ENCODE assay signal across 30 cellular contexts in the genomic region with DNA sequence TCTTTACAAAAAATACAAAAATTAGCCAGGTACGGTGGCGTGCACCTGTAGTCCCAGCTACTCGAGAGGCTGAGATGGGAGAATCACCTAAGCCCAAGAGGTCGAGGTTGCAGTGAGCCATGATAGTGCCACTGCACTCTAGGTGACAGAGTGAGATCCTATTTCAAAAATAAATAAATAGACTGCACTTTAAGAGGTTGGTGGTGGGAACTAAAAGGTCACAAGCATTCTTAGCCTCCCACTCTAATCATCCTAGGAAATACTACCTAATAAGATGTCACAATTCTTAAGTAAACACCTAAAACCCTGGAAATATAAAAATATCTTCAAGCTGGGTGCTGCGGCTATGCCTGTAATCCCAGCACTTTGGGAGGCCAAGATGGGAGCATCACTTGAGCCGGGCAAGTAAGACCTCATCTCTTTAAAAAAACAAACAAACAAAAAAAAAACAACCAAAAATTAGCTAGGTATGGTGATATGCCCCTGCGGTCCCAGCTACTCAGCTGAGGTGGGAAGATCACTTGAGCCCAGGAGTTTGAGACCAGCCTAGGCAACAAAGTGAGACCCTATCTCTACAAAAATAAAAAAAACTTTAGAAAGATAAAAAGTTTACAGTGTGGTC. TPM values are rescaled to one million over a fixed set of nuclear protein-coding genes. Genes with fewer than 3 reads are reported as not detected.
A peak's percentile ranks its signal among the peaks of the same experiment; 100 is the strongest.
DNase-seq lines count a peak whose midpoint lies in the region; ATAC-seq and TF ChIP-seq lines count a peak whose summit lies in the region.
"Had no signal": no experiment of that assay in that cellular context is flagged by ENCODE, and none has a peak within 500 bp of the region (broad histone marks: within the 10 kb centered on the region; RNA-seq: fewer than 3 reads in every experiment).

No MANE protein-coding gene starts in this region.

- H3K9ac ChIP-seq in smooth muscle cell (ENCODE audit: low read depth), result no peak overlapping the region
- H3K9ac ChIP-seq: GM23248 had no signal

- peak overlapping the region; percentile 1 for H3K4me2 ChIP-seq in smooth muscle cell

- no peak for ATAC-seq in T-helper 17 cell
- no peak for ATAC-seq in left lobe of liver
- ATAC-seq: CD8-positive, alpha-beta T cell; K562; lower lobe of right lung; Right ventricle myocardium inferior; WTC11 had no signal

- H3K4me3 ChIP-seq in smooth muscle cell, result no peak overlapping the region
- H3K4me3 ChIP-seq: GM23248, K562, lower lobe of right lung, MG63, skin epidermis, thoracic aorta had no signal

- WGBS in smooth muscle cell (ENCODE audit: low lambda C conversion rate), result 73% methylated on average over 7 of the region's 7 CpGs

- H3K27ac ChIP-seq in layer of hippocampus (ENCODE audit: low read depth, low read length), result peak overlapping the region; percentile 86
- no peak overlapping the region for H3K27ac ChIP-seq in smooth muscle cell (ENCODE audit: low read depth)
- H3K27ac ChIP-seq: 22Rv1, GM23248, lower lobe of right lung, skin epidermis, thoracic aorta had no signal

- peaks cover 76% of the 10 kb centered on the region for H4K20me1 ChIP-seq in smooth muscle cell (ENCODE audit: low read depth)

- H3K36me3 Mint-ChIP-seq in T-helper 17 cell (ENCODE audit: low read depth), result peaks cover 6% of the 10 kb centered on the region

- TF ChIP-seq CTCF in smooth muscle cell (IDR thresholded peaks at IDR 0.05; ENCODE audit: borderline replicate concordance, insufficient read depth, poor library complexity, severe bottlenecking), result no peak

- no peaks in the 10 kb centered on the region for H3K27me3 ChIP-seq in layer of hippocampus (ENCODE audit: control insufficient read depth, insufficient read depth, low read length)
- H3K27me3 ChIP-seq in smooth muscle cell (ENCODE audit: low read depth), result no peaks in the 10 kb centered on the region
- H3K27me3 ChIP-seq: MG63 had no signal

- H3F3A ChIP-seq in smooth muscle cell (ENCODE audit: low read depth), result peaks cover 23% of the 10 kb centered on the region

- no peak overlapping the region for H2AFZ ChIP-seq in smooth muscle cell (ENCODE audit: low read depth)
- H2AFZ ChIP-seq: GM23248 had no signal

- peaks cover 47% of the 10 kb centered on the region for H3K79me2 ChIP-seq in smooth muscle cell (ENCODE audit: low read depth)

- H3K36me3 ChIP-seq in smooth muscle cell (ENCODE audit: low read depth), result no peaks in the 10 kb centered on the region
- H3K36me3 ChIP-seq: thoracic aorta had no signal

- no peak overlapping the region for H3K4me3 Mint-ChIP-seq in T-helper 17 cell
- H3K4me3 Mint-ChIP-seq: CD8-positive, alpha-beta T cell; WTC11 had no signal

- no peaks in the 10 kb centered on the region for H3K27me3 Mint-ChIP-seq in T-helper 17 cell

- no peaks in the 10 kb centered on the region for H3K9me3 ChIP-seq in T-helper 17 cell (ENCODE audit: control insufficient read depth, low read length, poor library complexity, severe bottlenecking)
- H3K9me3 ChIP-seq in smooth muscle cell (replicated peaks; ENCODE audit: low read depth), result no peaks in the 10 kb centered on the region
- H3K9me3 ChIP-seq: lower lobe of right lung, MG63, thoracic aorta had no signal

- H3K27ac Mint-ChIP-seq in T-helper 17 cell, result peak overlapping the region; percentile 100

- peaks cover 34% of the 10 kb centered on the region for H3K4me1 ChIP-seq in smooth muscle cell (ENCODE audit: low read depth)

- peak; percentile 3 for DNase-seq in DMS53 (lab: John Stamatoyannopoulos, UW)
- DNase-seq in DMS53 treated with DMSO at 0.1 percent for 48 hours (lab: John Stamatoyannopoulos, UW; ENCODE audit: unreplicated experiment), result no peak
- DNase-seq in T-helper 17 cell, result no peak
- no peak for DNase-seq in smooth muscle cell (lab: John Stamatoyannopoulos, UW; ENCODE audit: unreplicated experiment)
- no peak for DNase-seq in superior temporal gyrus (ENCODE audit: extremely low spot score)
- no peak for DNase-seq in OCI-M2 (lab: John Stamatoyannopoulos, UW; ENCODE audit: unreplicated experiment)
- DNase-seq in left lobe of liver (ENCODE audit: low spot score), result no peak
- DNase-seq: activated CD8-positive, alpha-beta memory T cell treated with anti-CD3 and anti-CD28 coated beads, Interleukin-2, amount 50 U/mL, for 4 hours; activated effector memory CD4-positive, alpha-beta T cell treated with anti-CD3 and anti-CD28 coated beads, Interleukin-2, amount 50 U/mL, for 16 hours; amniotic stem cell; CD8-positive, alpha-beta T cell; DMS 273 treated with DMSO at 0.1 percent for 48 hours; GDM1; GM23248; islet precursor cell; lower lobe of right lung; MG63; NCI-H1417; NCI-H2081; NCI-H446 treated with DMSO at 0.1 percent for 48 hours; nucleus accumbens; OCI-M1; T1000 had no signal

- H3K4me1 Mint-ChIP-seq in T-helper 17 cell, result peaks cover 32% of the 10 kb centered on the region

RNA-seq across cellular contexts. Expression of a gene that starts 4.1 kb away (rescaled TPM):
- 100 to 1,000 TPM; 167 to 178 TPM for total RNA-seq in T-helper 17 cell
- total RNA-seq in smooth muscle cell, result 56.7 and 63.6 TPM in 2 replicates
- 79.9 and 92.6 TPM in 2 replicates for polyA plus RNA-seq in smooth muscle cell
- total RNA-seq in left lobe of liver, result 127 TPM

RNA-seq across cellular contexts. Expression of a gene that starts 26.6 kb away (rescaled TPM):
- 10 to 100 TPM; 28.9 to 34.7 TPM for total RNA-seq in T-helper 17 cell
- 40.2 and 47.1 TPM in 2 replicates for total RNA-seq in smooth muscle cell
- polyA plus RNA-seq in smooth muscle cell, result 29.2 and 34.5 TPM in 2 replicates
- 82.5 TPM for total RNA-seq in left lobe of liver

RNA-seq across cellular contexts. Expression of a gene that starts 53.1 kb away (rescaled TPM):
- 10 to 100 TPM; 19.6 to 21.6 TPM for total RNA-seq in T-helper 17 cell
- 85.0 and 115 TPM in 2 replicates for total RNA-seq in smooth muscle cell
- 73.1 and 80.6 TPM in 2 replicates for polyA plus RNA-seq in smooth muscle cell
- 11.3 TPM for total RNA-seq in left lobe of liver
